Comparison of ENCODE assay signal across 8 cellular contexts in genomic region chr1:232211149-232211548, GRCh38.
DNase-seq lines count a peak whose midpoint lies in the region; ATAC-seq and TF ChIP-seq lines count a peak whose summit lies in the region.
"Had no signal": no experiment of that assay in that cellular context is flagged by ENCODE, and none has a peak within 500 bp of the region (broad histone marks: within the 10 kb centered on the region; RNA-seq: fewer than 3 reads in every experiment).

No MANE protein-coding gene starts in this region.

- H3K27me3 ChIP-seq in WERI-Rb-1 (ENCODE audit: insufficient read depth, low read depth, severe bottlenecking) = peaks cover 3% of the 10 kb centered on the region
- H3K27me3 ChIP-seq in gastrocnemius medialis = no peaks in the 10 kb centered on the region
- H3K27me3 ChIP-seq: right lobe of liver had no signal

- H3K36me3 ChIP-seq in WERI-Rb-1 (no peaks in the 10 kb centered on the region), gastrocnemius medialis (no peaks in the 10 kb centered on the region)
- H3K36me3 ChIP-seq: right lobe of liver had no signal

- intact Hi-C loops in gastrocnemius medialis (cut with DNase I; ENCODE audit: low total_unique reads) = no loop called here

- peak; percentile 58 for ATAC-seq in GM18498 (IDR thresholded peaks at IDR 0.05; ENCODE audit: unreplicated experiment)
- peak; percentile 55 for ATAC-seq in HG02885 (IDR thresholded peaks at IDR 0.05; ENCODE audit: poor library complexity, unreplicated experiment)
- no peak for ATAC-seq in T-cell (replicated peaks in 1 of 4)
- ATAC-seq in gastrocnemius medialis = no peak

- H3K9me3 Mint-ChIP-seq in nephron progenitor cell (no peaks in the 10 kb centered on the region), T-cell (no peaks in the 10 kb centered on the region)

- no peaks in the 10 kb centered on the region for H3K4me1 ChIP-seq in gastrocnemius medialis
- H3K4me1 ChIP-seq: right lobe of liver had no signal

- DNase-seq in WERI-Rb-1 = peak; percentile 69
- DNase-seq in nephron progenitor cell = peak; percentile 8
- no peak for DNase-seq in T-cell
- no peak for DNase-seq in stimulated activated CD4-positive, alpha-beta T cell treated with anti-CD3 and anti-CD28 coated beads, Interleukin-4, amount 100 ng/mL, for 1 hour
- no peak for DNase-seq in gastrocnemius medialis
- DNase-seq: right lobe of liver had no signal

- H3K4me3 ChIP-seq in WERI-Rb-1 (ENCODE audit: low read depth, low read length) (no peak overlapping the region), gastrocnemius medialis (no peak overlapping the region)
- H3K4me3 ChIP-seq: right lobe of liver had no signal

- H3K4me3 Mint-ChIP-seq in nephron progenitor cell (no peak overlapping the region), T-cell (no peak overlapping the region)

- no peaks in the 10 kb centered on the region for H3K36me3 Mint-ChIP-seq in nephron progenitor cell (ENCODE audit: low read depth)
- H3K36me3 Mint-ChIP-seq in T-cell = no peaks in the 10 kb centered on the region

- H3K27ac ChIP-seq in WERI-Rb-1 (no peak overlapping the region), gastrocnemius medialis (no peak overlapping the region)
- H3K27ac ChIP-seq: right lobe of liver had no signal

- POLR2A ChIA-PET in T-cell (lab: Charles Lee) = no interaction called here

- in situ Hi-C loops in gastrocnemius medialis (cut with MboI; ENCODE audit: low sequenced_read_pairs in 4 of 4) = no loop called here

- H3K4me1 Mint-ChIP-seq in nephron progenitor cell (no peaks in the 10 kb centered on the region), T-cell (no peaks in the 10 kb centered on the region)

- H3K9me3 ChIP-seq in WERI-Rb-1 (ENCODE audit: severe bottlenecking) (no peaks in the 10 kb centered on the region), gastrocnemius medialis (no peaks in the 10 kb centered on the region)
- H3K9me3 ChIP-seq: right lobe of liver had no signal

- H3K27me3 Mint-ChIP-seq in nephron progenitor cell (ENCODE audit: low read depth, poor library complexity) (no peaks in the 10 kb centered on the region), T-cell (peaks cover 1 to 18% of the 10 kb centered on the region in 2 donors)

- H3K27ac Mint-ChIP-seq in nephron progenitor cell (no peak overlapping the region), T-cell (no peak overlapping the region)

- CTCF ChIA-PET in T-cell (lab: Charles Lee) = no interaction called here

- TF ChIP-seq POLR2A in gastrocnemius medialis (IDR thresholded peaks at IDR 0.05) = no peak

- TF ChIP-seq CTCF in WERI-Rb-1 (IDR thresholded peaks at IDR 0.05; ENCODE audit: low read depth, low read length) (peak; percentile 94), nephron progenitor cell (IDR thresholded peaks at IDR 0.05) (peak; percentile 25), gastrocnemius medialis (IDR thresholded peaks at IDR 0.05 in 4 of 5, conservative IDR thresholded peaks at IDR 0.05 in 1 of 5) (no peak)

Comparison
In these comparisons a context has a peak if more than half of its experiments do, and no peak if none do; other contexts are left out.
1. ATAC-seq: peak in GM18498 (single experiment) and HG02885 (single experiment); none in T-cell (0 of 4) and gastrocnemius medialis (0 of 2).
2. DNase-seq: peak in WERI-Rb-1 (single experiment) and nephron progenitor cell (single experiment); none in T-cell (0 of 34), stimulated activated CD4-positive, alpha-beta T cell treated with anti-CD3 and anti-CD28 coated beads, Interleukin-4, amount 100 ng/mL, for 1 hour (single experiment) and gastrocnemius medialis (0 of 2).
3. CTCF ChIP-seq: peak in WERI-Rb-1 (single experiment) and nephron progenitor cell (single experiment); none in gastrocnemius medialis (0 of 5).